In the genomic region with DNA sequence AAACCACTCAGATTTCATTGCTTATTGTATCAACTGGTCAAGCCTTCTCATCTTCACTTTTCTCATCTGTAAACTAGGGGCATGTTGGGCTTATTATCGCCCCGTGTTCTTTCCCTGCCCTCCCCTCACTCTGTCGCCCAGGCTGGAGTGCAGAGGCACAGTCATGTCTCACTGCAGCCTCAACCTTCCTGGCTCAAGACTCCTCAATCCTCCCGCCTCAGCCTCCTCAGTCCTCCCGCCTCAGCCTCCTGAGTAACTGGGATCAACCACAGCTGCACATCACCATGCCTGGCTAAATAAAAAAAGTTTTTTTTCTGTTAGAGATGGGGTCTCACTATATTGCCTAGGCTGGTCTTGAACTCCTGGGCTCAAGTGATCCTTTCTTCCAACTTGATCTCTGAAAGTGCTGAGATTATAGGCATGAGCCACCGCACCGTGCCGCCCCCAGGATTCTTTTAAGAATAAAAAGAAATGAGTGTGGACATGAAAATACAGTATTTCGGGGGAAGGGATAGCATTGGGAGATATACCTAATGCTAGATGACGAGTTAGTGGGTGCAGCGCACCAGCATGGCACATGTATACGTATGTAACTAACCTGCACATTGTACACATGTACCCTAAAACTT, we compare ENCODE assay signal across 10 cellular contexts. TPM values are rescaled to one million over a fixed set of nuclear protein-coding genes. Genes with fewer than 3 reads are reported as not detected.
DNase-seq lines count a peak whose midpoint lies in the region; ATAC-seq, FAIRE-seq and TF ChIP-seq lines count a peak whose summit lies in the region.
"Had no signal": no experiment of that assay in that cellular context is flagged by ENCODE, and none has a peak within 500 bp of the region (broad histone marks: within the 10 kb centered on the region; RNA-seq: fewer than 3 reads in every experiment).

No MANE protein-coding gene starts in this region.

- peaks cover 68% of the 10 kb centered on the region for H3K79me2 ChIP-seq in GM23248 (ENCODE audit: insufficient read depth)

- H3K27ac ChIP-seq in GM23248: peak overlapping the region; percentile 82

- H3F3A ChIP-seq in GM23248 (ENCODE audit: insufficient read depth): peaks cover 38% of the 10 kb centered on the region

- in situ Hi-C loops in GM23248 (cut with MboI): no loop called here

- H3K4me3 ChIP-seq in GM23248 (peak overlapping the region; percentile 84), fibroblast of mammary gland (ENCODE audit: control insufficient read depth, low read depth, low read length) (peak overlapping the region; percentile 67), skeletal muscle cell (ENCODE audit: low read depth, low read length) (peak overlapping the region; percentile 67)

- DNase-seq in GM23248 (peak; percentile 24), T-helper 17 cell (no peak), fibroblast of mammary gland (ENCODE audit: low read depth) (no peak), skeletal muscle cell (ENCODE audit: low read depth) (no peak), GM12892 (ENCODE audit: insufficient read length) (no peak)

- ATAC-seq in T-helper 17 cell (no peak), GM21737 (IDR thresholded peaks at IDR 0.05; ENCODE audit: unreplicated experiment) (no peak), GM18520 (IDR thresholded peaks at IDR 0.05; ENCODE audit: unreplicated experiment) (no peak), GM21717 (IDR thresholded peaks at IDR 0.05; ENCODE audit: unreplicated experiment) (no peak)
- ATAC-seq: activated CD4-positive, CD25-positive, alpha-beta regulatory T cell treated with anti-CD3 and anti-CD28 coated beads, Interleukin-2, amount 50 U/mL, for 24 hours had no signal

- TF ChIP-seq CTCF in fibroblast of mammary gland (conservative IDR thresholded peaks at IDR 0.05; ENCODE audit: control insufficient read depth, insufficient read depth, low read depth, low read length): no peak

- H3K4me2 ChIP-seq in GM23248 (ENCODE audit: unreplicated experiment): peak overlapping the region; percentile 97

- H3K4me1 ChIP-seq in GM23248 (ENCODE audit: insufficient read depth): peaks cover 14% of the 10 kb centered on the region

- TF ChIP-seq POLR2A in GM12892 (IDR thresholded peaks at IDR 0.05; ENCODE audit: low read depth, low read length): no peak

- H3K4me3 Mint-ChIP-seq in T-helper 17 cell: peak overlapping the region; percentile 93

- peaks cover 5% of the 10 kb centered on the region for H3K36me3 Mint-ChIP-seq in T-helper 17 cell (ENCODE audit: low read depth)

- H4K20me1 ChIP-seq in GM23248 (ENCODE audit: insufficient read depth): peaks cover 14% of the 10 kb centered on the region

- no peaks in the 10 kb centered on the region for H3K27me3 Mint-ChIP-seq in T-helper 17 cell

- peaks cover 12% of the 10 kb centered on the region for H3K36me3 ChIP-seq in GM23248 (ENCODE audit: low read depth)

- no peaks in the 10 kb centered on the region for H3K27me3 ChIP-seq in GM23248 (replicated peaks; ENCODE audit: insufficient read depth)

- no peaks in the 10 kb centered on the region for H3K9me2 ChIP-seq in GM23248 (ENCODE audit: insufficient read depth)

- peak overlapping the region; percentile 95 for H3K27ac Mint-ChIP-seq in T-helper 17 cell

- no peak for FAIRE-seq in GM12892 (lab: Jason Lieb, UNC)

- peaks cover 47% of the 10 kb centered on the region for H3K4me1 Mint-ChIP-seq in T-helper 17 cell

- peak overlapping the region; percentile 89 for H3K9ac ChIP-seq in GM23248

- WGBS in GM23248 (ENCODE audit: low coverage in 1 of 2, low lambda C conversion rate in 2 of 2, missing lambda C conversion rate in 2 of 2), 2 experiments: 80% methylated on average over 12 of the region's 12 CpGs

- H3K9me3 ChIP-seq in GM23248 (ENCODE audit: low read depth): no peaks in the 10 kb centered on the region
- no peaks in the 10 kb centered on the region for H3K9me3 ChIP-seq in T-helper 17 cell (ENCODE audit: control insufficient read depth, low read length, poor library complexity, severe bottlenecking)

- no peak overlapping the region for H2AFZ ChIP-seq in GM23248

RNA-seq across cellular contexts. Expression of a gene that starts 2.0 kb away (rescaled TPM):
- total RNA-seq in GM23248 (2014; rRNA removed; shearing (Covaris generic)): 8.0 and 9.5 TPM in 2 replicates
- 5.8 and 6.3 TPM in 2 replicates for polyA plus RNA-seq in GM23248 (2016; fragmentation: Nextera tagmentation; extraction: Ambion mirVana)
- total RNA-seq in T-helper 17 cell: 10 to 100 TPM; 28.4 to 33.2 TPM
- 7.5 TPM for polyA plus RNA-seq in GM12892 (2012; ENCODE audit: missing spikeins)

RNA-seq across cellular contexts. Expression of a gene that starts 35.9 kb away (rescaled TPM):
- total RNA-seq in GM23248 (2014; rRNA removed; shearing (Covaris generic)): 466 and 488 TPM in 2 replicates
- polyA plus RNA-seq in GM23248 (2016; fragmentation: Nextera tagmentation; extraction: Ambion mirVana): 332 and 338 TPM in 2 replicates
- total RNA-seq in T-helper 17 cell: 100 to 1,000 TPM; 235 to 238 TPM
- polyA plus RNA-seq in GM12892 (2012; ENCODE audit: missing spikeins): 229 TPM

RNA-seq across cellular contexts. Expression of a gene that starts 53.8 kb away (rescaled TPM):
- not detected in 2 replicates for total RNA-seq in GM23248 (2014; rRNA removed; shearing (Covaris generic))
- polyA plus RNA-seq in GM23248 (2016; fragmentation: Nextera tagmentation; extraction: Ambion mirVana): 0.43 and 0.60 TPM in 2 replicates
- not detected for total RNA-seq in T-helper 17 cell
- polyA plus RNA-seq in GM12892 (2012; ENCODE audit: missing spikeins): not detected
- total RNA-seq: LHCN-M2 had no signal

RNA-seq across cellular contexts. Expression of a gene that starts 59.1 kb away (rescaled TPM):
- 3.7 and 6.6 TPM in 2 replicates for total RNA-seq in GM23248 (2014; rRNA removed; shearing (Covaris generic))
- 1.6 and 2.0 TPM in 2 replicates for polyA plus RNA-seq in GM23248 (2016; fragmentation: Nextera tagmentation; extraction: Ambion mirVana)
- total RNA-seq in T-helper 17 cell: 1 to 10 TPM; 6.4 to 6.8 TPM
- not detected for polyA plus RNA-seq in GM12892 (2012; ENCODE audit: missing spikeins)
- total RNA-seq: LHCN-M2 had no signal
